In genomic region chr14:61019537-61019936, GRCh38 we compare ENCODE assay signal across 23 cellular contexts. TPM values are rescaled to one million over a fixed set of nuclear protein-coding genes. Genes with fewer than 3 reads are reported as not detected.
DNase-seq lines count a peak whose midpoint lies in the region; ATAC-seq and TF ChIP-seq lines count a peak whose summit lies in the region.
"Had no signal": no experiment of that assay in that cellular context is flagged by ENCODE, and none has a peak within 500 bp of the region (broad histone marks: within the 10 kb centered on the region; RNA-seq: fewer than 3 reads in every experiment).

No MANE protein-coding gene starts in this region.

- in situ Hi-C loops in gastrocnemius medialis (cut with MboI; ENCODE audit: low sequenced_read_pairs in 4 of 4), result no loop called here

- H3K36me3 ChIP-seq in gastrocnemius medialis, result no peaks in the 10 kb centered on the region
- H3K36me3 ChIP-seq: BE2C had no signal

- H3K9me3 ChIP-seq in gastrocnemius medialis, result no peaks in the 10 kb centered on the region
- H3K9me3 ChIP-seq: A549, BE2C had no signal

- peak overlapping the region; percentile 2 for H3K27ac Mint-ChIP-seq in neural crest cell (ENCODE audit: unreplicated experiment)
- H3K27ac Mint-ChIP-seq: CD14-positive monocyte; CD4-positive, alpha-beta T cell had no signal

- TF ChIP-seq CTCF in neural crest cell (conservative IDR thresholded peaks at IDR 0.05) (no peak), gastrocnemius medialis (IDR thresholded peaks at IDR 0.05 in 4 of 5, conservative IDR thresholded peaks at IDR 0.05 in 1 of 5) (no peak)

- TF ChIP-seq POLR2A in gastrocnemius medialis (IDR thresholded peaks at IDR 0.05), result no peak

- H3K9me3 Mint-ChIP-seq in neural crest cell, result no peaks in the 10 kb centered on the region
- H3K9me3 Mint-ChIP-seq: CD4-positive, alpha-beta T cell; CD8-positive, alpha-beta memory T cell had no signal

- peak overlapping the region; percentile 5 to 47 (median 23) for H3K27ac ChIP-seq in gastrocnemius medialis
- H3K27ac ChIP-seq: 22Rv1; A549; BLaER1 treated with 17β-estradiol and CSF1 and Interleukin-3, amounts not matched to agents 10 nM and 100 nM; GM23248 had no signal

- intact Hi-C loops in gastrocnemius medialis (cut with DNase I; ENCODE audit: low total_unique reads), result no loop called here

- H3K27me3 Mint-ChIP-seq in neural crest cell (ENCODE audit: low read depth), result no peaks in the 10 kb centered on the region
- H3K27me3 Mint-ChIP-seq: CD4-positive, alpha-beta T cell; CD8-positive, alpha-beta memory T cell had no signal

- ATAC-seq in gastrocnemius medialis, result peak in 1 of 2 donors; percentile 33
- ATAC-seq: A549, GM12878, HCT116 had no signal

- H3K4me1 ChIP-seq in gastrocnemius medialis, result peaks cover 10 to 12% of the 10 kb centered on the region in 2 donors
- H3K4me1 ChIP-seq: A549, BE2C had no signal

- DNase-seq in Jurkat, Clone E6-1 (ENCODE audit: low read depth, low spot score), result peak; percentile 3
- no peak for DNase-seq in neural crest cell (ENCODE audit: low read depth, low spot score)
- DNase-seq in gastrocnemius medialis, result no peak
- no peak for DNase-seq in NCI-H2029 treated with DMSO at 0.1 percent for 48 hours (lab: John Stamatoyannopoulos, UW)
- DNase-seq in stimulated activated CD4-positive, alpha-beta T cell treated with anti-CD3 and anti-CD28 coated beads, Interleukin-2, amount 100 ng/mL, for 24 hours, result no peak
- no peak for DNase-seq in 8988T
- DNase-seq: ACHN; AML-193; BE2C; CD4-positive, alpha-beta T cell; CD8-positive, alpha-beta memory T cell; DMS 273 treated with DMSO at 0.1 percent for 48 hours; DMS79; EL; GDM1; GM23248; H7 had no signal

- H3K4me3 Mint-ChIP-seq in neural crest cell, result no peak overlapping the region
- H3K4me3 Mint-ChIP-seq: CD14-positive monocyte; CD4-positive, alpha-beta T cell; CD8-positive, alpha-beta memory T cell had no signal

- no peaks in the 10 kb centered on the region for H3K4me1 Mint-ChIP-seq in neural crest cell
- H3K4me1 Mint-ChIP-seq: CD14-positive monocyte; CD8-positive, alpha-beta memory T cell had no signal

- no peak overlapping the region for H3K4me3 ChIP-seq in Jurkat, Clone E6-1 (ENCODE audit: low read length)
- H3K4me3 ChIP-seq in gastrocnemius medialis, result no peak overlapping the region
- H3K4me3 ChIP-seq: A549; BLaER1 treated with 17β-estradiol and CSF1 and Interleukin-3, amounts not matched to agents 10 nM and 100 nM; GM12878; GM23248 had no signal

- peaks cover 6% of the 10 kb centered on the region for H3K36me3 Mint-ChIP-seq in neural crest cell (ENCODE audit: low read depth)
- H3K36me3 Mint-ChIP-seq: CD8-positive, alpha-beta memory T cell had no signal

- H3K27me3 ChIP-seq in gastrocnemius medialis, result no peaks in the 10 kb centered on the region
- H3K27me3 ChIP-seq: BE2C; BLaER1 treated with 17β-estradiol and CSF1 and Interleukin-3, amounts not matched to agents 10 nM and 100 nM had no signal

RNA-seq across cellular contexts. Expression of gene SLC38A6, which starts 38.5 kb away (rescaled TPM):
- 8.1 TPM for polyA plus RNA-seq in Jurkat, Clone E6-1 (2012; ENCODE audit: insufficient read depth, insufficient read length)
- total RNA-seq in neural crest cell, result 13.2 and 14.5 TPM in 2 replicates
- 10 to 100 TPM in 1 of 4 donors, 1 to 10 TPM in 3; 4.0 to 22.6 (median 7.0) TPM for total RNA-seq in gastrocnemius medialis

RNA-seq across cellular contexts. Expression of gene TRMT5, which starts 38.7 kb away (rescaled TPM):
- 19.0 TPM for polyA plus RNA-seq in Jurkat, Clone E6-1 (2012; ENCODE audit: insufficient read depth, insufficient read length)
- total RNA-seq in neural crest cell (21.4 and 23.6 TPM in 2 replicates), gastrocnemius medialis (1 to 10 TPM; 5.9 to 7.6 (median 6.5) TPM)
